ENCODE assay signal across 8 cellular contexts in the genomic region with DNA sequence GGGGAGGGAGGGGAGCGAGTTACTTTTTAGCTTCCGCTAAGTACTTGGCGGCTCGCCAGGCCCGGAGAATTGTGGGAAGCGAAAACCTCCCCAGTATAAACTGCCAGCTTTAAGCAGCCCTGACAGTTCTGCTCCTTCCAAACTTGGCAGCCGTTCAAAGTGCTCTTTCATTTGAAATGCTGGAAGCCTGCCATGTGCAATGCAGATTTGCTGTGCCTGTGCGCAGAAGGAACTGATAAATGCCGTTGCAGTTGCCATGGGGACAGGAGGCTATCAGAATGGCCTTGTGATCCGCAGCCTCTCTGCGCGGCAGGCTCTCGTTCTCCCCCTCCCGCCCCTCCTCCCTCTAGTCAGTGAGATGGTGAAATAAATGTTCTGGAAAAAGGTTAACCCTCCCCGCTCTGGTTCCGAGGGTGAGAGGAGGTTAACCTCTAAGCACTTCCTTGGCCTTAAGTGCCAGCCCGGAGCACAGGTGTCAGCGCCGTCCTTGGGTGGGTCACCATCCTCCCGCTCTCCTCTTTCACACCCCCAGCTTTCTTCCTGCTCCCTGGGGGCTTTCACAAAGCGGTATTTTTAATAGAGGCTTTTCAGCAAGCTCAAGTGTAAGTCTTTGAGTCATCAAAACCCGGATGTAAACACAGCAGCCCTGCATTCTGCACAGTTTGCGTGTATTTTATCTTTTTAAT. TPM values are rescaled to one million over a fixed set of nuclear protein-coding genes. Genes with fewer than 3 reads are reported as not detected.
DNase-seq lines count a peak whose midpoint lies in the region; ATAC-seq and TF ChIP-seq lines count a peak whose summit lies in the region.

No MANE protein-coding gene starts in this region.

- peak overlapping the region; percentile 81 for H3K4me2 ChIP-seq in PC-3 (ENCODE audit: low read length)

- H3K9me3 Mint-ChIP-seq in activated T-cell treated with anti-CD3 and anti-CD28 coated beads, Interleukin-2, amount 50 U/mL, for 24 hours, result no peaks in the 10 kb centered on the region

- BruUV-seq in PC-3 (replicated peaks; lab: Mats Ljungman, UMichigan), result no TSS peak

- peaks cover 34% of the 10 kb centered on the region for H3F3A ChIP-seq in PC-3 (ENCODE audit: low read length, unreplicated experiment)

- H3K9me3 ChIP-seq in PC-3 (ENCODE audit: low read length) (no peaks in the 10 kb centered on the region), esophagus muscularis mucosa (no peaks in the 10 kb centered on the region), muscle layer of duodenum (ENCODE audit: control insufficient read depth in 1 of 2, low read length in 2 of 2) (no peaks in the 10 kb centered on the region)

- peak overlapping the region; percentile 76 for H3K4me3 Mint-ChIP-seq in activated T-cell treated with anti-CD3 and anti-CD28 coated beads, Interleukin-2, amount 50 U/mL, for 24 hours

- peak overlapping the region; percentile 97 for H3K27ac Mint-ChIP-seq in activated T-cell treated with anti-CD3 and anti-CD28 coated beads, Interleukin-2, amount 50 U/mL, for 24 hours

- in situ Hi-C loops in KBM-7 (cut with MboI; ENCODE audit: low pct_unique_long_range_greater_than_20kb, low sequenced_read_pairs), result no loop called here

- DNase-seq in D341Med (ENCODE audit: low spot score) (peak; percentile 88), KBM-7 (peak; percentile 99), PC-3 (peak; percentile 100), esophagus muscularis mucosa (ENCODE audit: extremely low spot score) (peak; percentile 100)
- DNase-seq in activated T-cell treated with anti-CD3 and anti-CD28 coated beads, Interleukin-2, amount 50 U/mL, for 24 hours, result peak; percentile 94
- peak; percentile 92 for DNase-seq in stimulated activated CD8-positive, alpha-beta memory T cell treated with anti-CD3 and anti-CD28 coated beads, Interleukin-7, amount 100 ng/mL, for 24 hours (ENCODE audit: low read depth)

- peak overlapping the region; percentile 85 for H3K9ac ChIP-seq in PC-3 (ENCODE audit: low read length)

- H3K27me3 ChIP-seq in PC-3 (ENCODE audit: low read length) (no peaks in the 10 kb centered on the region), esophagus muscularis mucosa (no peaks in the 10 kb centered on the region), muscle layer of duodenum (ENCODE audit: low read depth, low read length) (no peaks in the 10 kb centered on the region)

- TF ChIP-seq POLR2A in esophagus muscularis mucosa (IDR thresholded peaks at IDR 0.05; ENCODE audit: low read depth), result no peak

- TF ChIP-seq CTCF in PC-3 (conservative IDR thresholded peaks at IDR 0.05; ENCODE audit: low read depth, low read length), result no peak
- TF ChIP-seq CTCF in esophagus muscularis mucosa (IDR thresholded peaks at IDR 0.05), result no peak

- peak overlapping the region; percentile 52 for H2AFZ ChIP-seq in PC-3 (ENCODE audit: low read length)

- H3K4me1 Mint-ChIP-seq in activated T-cell treated with anti-CD3 and anti-CD28 coated beads, Interleukin-2, amount 50 U/mL, for 24 hours (ENCODE audit: low read depth), result peaks cover 90% of the 10 kb centered on the region

- peaks cover 30% of the 10 kb centered on the region for H3K79me2 ChIP-seq in PC-3 (ENCODE audit: low read length)

- H3K4me1 ChIP-seq in PC-3 (ENCODE audit: insufficient read depth, low read length) (peaks cover 93% of the 10 kb centered on the region), esophagus muscularis mucosa (peaks cover 87 to 98% (median 95%) of the 10 kb centered on the region in 4 donors), muscle layer of duodenum (ENCODE audit: control insufficient read depth in 1 of 2, insufficient read depth in 2 of 2, low read length in 2 of 2) (peaks cover 55 to 71% of the 10 kb centered on the region in 2 donors)

- CTCF ChIA-PET in PC-3 (lab: Charles Lee), result interaction anchor here (0.6 to 1.5 kb wide), 3 partner anchors 12 to 136 kb away, joined by 3 to 7 read pairs (median 3); a partner anchor contains a TSS

- H3K27ac ChIP-seq in PC-3 (ENCODE audit: low read length) (peak overlapping the region; percentile 94), esophagus muscularis mucosa (replicated peaks in 1 of 4) (peak overlapping the region; percentile 93 to 100 (median 98)), muscle layer of duodenum (ENCODE audit: low read length) (peak overlapping the region; percentile 96)

- TF ChIP-seq EP300 in esophagus muscularis mucosa (IDR thresholded peaks at IDR 0.05), result peak; percentile 18

- H3K4me3 ChIP-seq in PC-3 (ENCODE audit: low read length) (peak overlapping the region; percentile 59), esophagus muscularis mucosa (peak overlapping the region; percentile 28 to 49 (median 44)), muscle layer of duodenum (ENCODE audit: low read depth in 1 of 2, low read length in 2 of 2) (peak overlapping the region; percentile 49 to 52)

- peak; percentile 67 for ATAC-seq in GM21723 (IDR thresholded peaks at IDR 0.05; ENCODE audit: unreplicated experiment)
- ATAC-seq in PC-3, result peak; percentile 33

- H3K9me2 ChIP-seq in PC-3 (replicated peaks; ENCODE audit: low read length), result no peaks in the 10 kb centered on the region

- 2% methylated on average over 23 of the region's 23 CpGs for WGBS in esophagus muscularis mucosa

- H4K20me1 ChIP-seq in PC-3 (ENCODE audit: low read length), result no peaks in the 10 kb centered on the region

- H3K36me3 Mint-ChIP-seq in activated T-cell treated with anti-CD3 and anti-CD28 coated beads, Interleukin-2, amount 50 U/mL, for 24 hours (ENCODE audit: low read depth), result no peaks in the 10 kb centered on the region

- H3K27me3 Mint-ChIP-seq in activated T-cell treated with anti-CD3 and anti-CD28 coated beads, Interleukin-2, amount 50 U/mL, for 24 hours, result no peaks in the 10 kb centered on the region

- H3K36me3 ChIP-seq in PC-3 (ENCODE audit: low read depth, low read length) (no peaks in the 10 kb centered on the region), esophagus muscularis mucosa (no peaks in the 10 kb centered on the region), muscle layer of duodenum (ENCODE audit: control insufficient read depth in 1 of 2, insufficient read depth in 2 of 2, low read length in 2 of 2) (peaks cover 0 to 10% of the 10 kb centered on the region in 2 donors)

- POLR2A ChIA-PET in PC-3 (lab: Charles Lee; ENCODE audit: unreplicated experiment), result interaction anchor here (0.5 to 3.0 kb wide), 6 partner anchors 9 to 1617 kb away, joined by 3 to 50 read pairs (median 4); a partner anchor contains a TSS

- intact Hi-C loops in PC-3 (cut with micrococcal nuclease) (no loop called here), esophagus muscularis mucosa (cut with DNase I) (no loop called here)

RNA-seq across cellular contexts. Expression of a gene that starts 11.9 kb away (rescaled TPM):
- 113 and 146 TPM in 2 replicates for total RNA-seq in PC-3 (2014; rRNA removed)
- total RNA-seq in esophagus muscularis mucosa, result 100 to 1,000 TPM in 1 of 4 donors, 10 to 100 TPM in 3; 58.6 to 105 (median 98.4) TPM

RNA-seq across cellular contexts. Expression of a gene that starts 57.6 kb away (rescaled TPM):
- total RNA-seq in PC-3 (2014; rRNA removed) (26.0 and 26.6 TPM in 2 replicates), esophagus muscularis mucosa (10 to 100 TPM; 37.1 to 63.0 (median 46.5) TPM)

Comparison
In these comparisons a context has a peak if more than half of its experiments do, and no peak if none do; other contexts are left out.
1. Peak in every context shown above with its lines: DNase-seq, ATAC-seq, H3K4me3 ChIP-seq and H3K27ac ChIP-seq.